ENCODE assay signal across 22 cellular contexts in the genomic region with DNA sequence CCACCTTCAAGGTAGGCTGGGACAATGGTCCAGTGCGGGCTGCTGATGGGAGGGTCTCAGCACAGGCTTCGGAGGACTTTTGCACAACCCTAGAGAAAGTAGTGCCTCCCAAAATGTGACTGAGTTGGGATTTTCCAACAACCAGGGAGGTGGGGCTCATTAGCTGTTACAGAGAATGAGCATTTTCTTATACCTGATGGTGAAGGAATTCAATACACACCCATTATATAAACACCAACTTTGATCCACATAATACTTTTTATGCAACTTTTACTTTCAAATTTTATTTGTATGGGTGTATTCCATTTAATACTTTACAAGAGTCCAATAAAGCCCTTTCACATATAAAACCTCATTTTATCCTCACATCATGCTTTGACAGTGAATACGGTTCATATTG. TPM values are rescaled to one million over a fixed set of nuclear protein-coding genes. Genes with fewer than 3 reads are reported as not detected.
DNase-seq lines count a peak whose midpoint lies in the region; ATAC-seq and TF ChIP-seq lines count a peak whose summit lies in the region.
"Had no signal": no experiment of that assay in that cellular context is flagged by ENCODE, and none has a peak within 500 bp of the region (broad histone marks: within the 10 kb centered on the region; RNA-seq: fewer than 3 reads in every experiment).

No MANE protein-coding gene starts in this region.

- intact Hi-C loops in PC-3 (cut with micrococcal nuclease), result loop anchor here (1.0 to 5.0 kb wide), 3 partner anchors 15 to 44 kb away; no protein-coding TSS in a partner anchor
- intact Hi-C loops in esophagus muscularis mucosa (cut with DNase I), result no loop called here
- intact Hi-C loops in lower leg skin (cut with DNase I; ENCODE audit: low total_unique reads), result no loop called here

- H3K36me3 ChIP-seq in PC-3 (ENCODE audit: low read depth, low read length), result no peaks in the 10 kb centered on the region
- H3K36me3 ChIP-seq in esophagus muscularis mucosa, result no peaks in the 10 kb centered on the region
- no peaks in the 10 kb centered on the region for H3K36me3 ChIP-seq in mucosa of rectum (ENCODE audit: control insufficient read depth in 2 of 2, insufficient read depth in 2 of 2, low read length in 2 of 2)
- H3K36me3 ChIP-seq: BE2C; BLaER1 treated with 17β-estradiol and CSF1 and Interleukin-3, amounts not matched to agents 10 nM and 100 nM had no signal

- no peak for TF ChIP-seq EP300 in esophagus muscularis mucosa (IDR thresholded peaks at IDR 0.05)

- H3K27ac ChIP-seq in PC-3 (ENCODE audit: low read length) (peak overlapping the region; percentile 24; the same call in 1 of the 2 replicates), esophagus muscularis mucosa (replicated peaks in 1 of 4) (no peak overlapping the region), mucosa of rectum (ENCODE audit: low read depth in 2 of 2, low read length in 2 of 2) (peak overlapping the region; percentile 87 to 91)
- H3K27ac ChIP-seq: A549; BLaER1 treated with 17β-estradiol and CSF1 and Interleukin-3, amounts not matched to agents 10 nM and 100 nM had no signal

- DNase-seq in PC-3 (no peak), esophagus muscularis mucosa (ENCODE audit: extremely low spot score) (peak; percentile 17), NCI-H2107 (lab: John Stamatoyannopoulos, UW) (no peak), T-helper 2 cell (no peak), lower leg skin (ENCODE audit: low spot score in 2 of 2) (no peak)
- no peak for DNase-seq in stimulated activated CD4-positive, alpha-beta T cell treated with anti-CD3 and anti-CD28 coated beads, Interleukin-2, amount 100 ng/mL, for 24 hours
- DNase-seq: 8988T; ACHN; AML-193; BE2C; CD4-positive, alpha-beta T cell; CD8-positive, alpha-beta memory T cell; DMS 273 treated with DMSO at 0.1 percent for 48 hours; DMS79; EL; GF-D8; H7; HCEC 1CT had no signal

- no peaks in the 10 kb centered on the region for H3F3A ChIP-seq in PC-3 (ENCODE audit: low read length, unreplicated experiment)

- POLR2A ChIA-PET in PC-3 (lab: Charles Lee; ENCODE audit: unreplicated experiment), result interaction anchor here (0.6 kb wide), 2 partner anchors 43 to 91 kb away, joined by 3 read pairs; no protein-coding TSS in a partner anchor

- peak; percentile 77 for ATAC-seq in PC-3
- ATAC-seq: A549 had no signal

- H2AFZ ChIP-seq in PC-3 (ENCODE audit: low read length), result 0 out of 2 replicates have a peak overlapping the region, but pooled peaks have one; percentile 8

- H3K27me3 ChIP-seq in PC-3 (ENCODE audit: low read length) (no peaks in the 10 kb centered on the region), esophagus muscularis mucosa (peaks cover 0 to 8% (median 0%) of the 10 kb centered on the region in 4 donors), mucosa of rectum (ENCODE audit: control insufficient read depth in 2 of 2, insufficient read depth in 2 of 2, low read length in 2 of 2) (no peaks in the 10 kb centered on the region)
- H3K27me3 ChIP-seq: BE2C; BLaER1 treated with 17β-estradiol and CSF1 and Interleukin-3, amounts not matched to agents 10 nM and 100 nM had no signal

- no peak for TF ChIP-seq CTCF in PC-3 (conservative IDR thresholded peaks at IDR 0.05; ENCODE audit: low read depth, low read length)
- no peak for TF ChIP-seq CTCF in esophagus muscularis mucosa (IDR thresholded peaks at IDR 0.05)
- no peak for TF ChIP-seq CTCF in lower leg skin (IDR thresholded peaks at IDR 0.05)

- H3K4me3 ChIP-seq in PC-3 (ENCODE audit: low read length) (no peak overlapping the region), esophagus muscularis mucosa (no peak overlapping the region), mucosa of rectum (ENCODE audit: low read length in 2 of 2) (no peak overlapping the region), lower leg skin (ENCODE audit: low read depth, poor library complexity, severe bottlenecking) (no peak overlapping the region)
- H3K4me3 ChIP-seq: A549; BLaER1 treated with 17β-estradiol and CSF1 and Interleukin-3, amounts not matched to agents 10 nM and 100 nM had no signal

- WGBS in esophagus muscularis mucosa, result 98% methylated on average over 3 of the region's 3 CpGs
- WGBS in lower leg skin, 2 donors, result 91 to 96% methylated on average over 3 of the region's 3 CpGs

- no peaks in the 10 kb centered on the region for H4K20me1 ChIP-seq in PC-3 (ENCODE audit: low read length)
- H4K20me1 ChIP-seq: BLaER1 treated with 17β-estradiol and CSF1 and Interleukin-3, amounts not matched to agents 10 nM and 100 nM had no signal

- no peaks in the 10 kb centered on the region for H3K9me3 ChIP-seq in PC-3 (ENCODE audit: low read length)
- no peaks in the 10 kb centered on the region for H3K9me3 ChIP-seq in esophagus muscularis mucosa
- H3K9me3 ChIP-seq in mucosa of rectum (ENCODE audit: control insufficient read depth in 2 of 2, low read length in 2 of 2), result no peaks in the 10 kb centered on the region
- H3K9me3 ChIP-seq: A549; BE2C; BLaER1 treated with 17β-estradiol and CSF1 and Interleukin-3, amounts not matched to agents 10 nM and 100 nM had no signal

- H3K4me1 ChIP-seq in PC-3 (ENCODE audit: insufficient read depth, low read length) (peaks cover 11% of the 10 kb centered on the region; the same call in 1 of the 2 replicates), esophagus muscularis mucosa (no peaks in the 10 kb centered on the region), mucosa of rectum (ENCODE audit: control insufficient read depth in 2 of 2, insufficient read depth in 2 of 2, low read length in 2 of 2) (peaks cover 17 to 30% of the 10 kb centered on the region in 2 donors)
- H3K4me1 ChIP-seq: A549, BE2C had no signal

- no peak overlapping the region for H3K4me2 ChIP-seq in PC-3 (ENCODE audit: low read length)
- H3K4me2 ChIP-seq: A549 had no signal

- no peaks in the 10 kb centered on the region for H3K9me2 ChIP-seq in PC-3 (replicated peaks; ENCODE audit: low read length)

- H3K9ac ChIP-seq in PC-3 (ENCODE audit: low read length) (no peak overlapping the region), mucosa of rectum (ENCODE audit: low read depth in 1 of 2, low read length in 2 of 2) (peak overlapping the region in 1 of 2 donors; percentile 57)
- H3K9ac ChIP-seq: BLaER1 treated with 17β-estradiol and CSF1 and Interleukin-3, amounts not matched to agents 10 nM and 100 nM had no signal

- TF ChIP-seq POLR2A in esophagus muscularis mucosa (IDR thresholded peaks at IDR 0.05; ENCODE audit: low read depth), result no peak
- no peak for TF ChIP-seq POLR2A in lower leg skin (IDR thresholded peaks at IDR 0.05)

- H3K79me2 ChIP-seq in PC-3 (ENCODE audit: low read length), result no peaks in the 10 kb centered on the region

- no TSS peak for BruUV-seq in PC-3 (replicated peaks; lab: Mats Ljungman, UMichigan)

- CTCF ChIA-PET in PC-3 (lab: Charles Lee), result no interaction called here

RNA-seq across cellular contexts. Expression of gene RNF186, which starts 31.3 kb away (rescaled TPM):
- 0.69 TPM in 1 of 2 replicates, not detected in the other for total RNA-seq in PC-3 (2014; rRNA removed)
- not detected for total RNA-seq in esophagus muscularis mucosa
- total RNA-seq in lower leg skin, result under 1 TPM in 1 of 4 donors, not detected in 3; 0.19 TPM
- total RNA-seq: CD4-positive, alpha-beta T cell; CD8-positive, alpha-beta memory T cell; H1; H7 had no signal

RNA-seq across cellular contexts. Expression of gene OTUD3, which starts 35.9 kb away (rescaled TPM):
- total RNA-seq in PC-3 (2014; rRNA removed) (9.7 and 9.9 TPM in 2 replicates), esophagus muscularis mucosa (10 to 100 TPM in 1 of 4 donors, 1 to 10 TPM in 3; 5.1 to 14.9 (median 6.3) TPM), lower leg skin (1 to 10 TPM; 4.7 to 5.9 (median 5.2) TPM)

RNA-seq across cellular contexts. Expression of gene TMCO4, which starts 46.6 kb away (rescaled TPM):
- total RNA-seq in PC-3 (2014; rRNA removed), result 16.0 and 19.7 TPM in 2 replicates
- 10 to 100 TPM; 20.8 to 34.4 (median 25.8) TPM for total RNA-seq in esophagus muscularis mucosa
- 10 to 100 TPM; 10.6 to 26.7 (median 18.7) TPM for total RNA-seq in lower leg skin

Comparison
In these comparisons a context has a peak if more than half of its experiments do, and no peak if none do; other contexts are left out.
1. H3K27ac ChIP-seq: peak in PC-3 (single experiment) and mucosa of rectum (2 of 2); none in esophagus muscularis mucosa (0 of 4).